9 cellular contexts compared by ENCODE assay signal in genomic region chr4:185634066-185634652, GRCh38.
DNase-seq lines count a peak whose midpoint lies in the region; ATAC-seq and TF ChIP-seq lines count a peak whose summit lies in the region.
"Had no signal": no experiment of that assay in that cellular context is flagged by ENCODE, and none has a peak within 500 bp of the region (broad histone marks: within the 10 kb centered on the region; RNA-seq: fewer than 3 reads in every experiment).

No MANE protein-coding gene starts in this region.

- H3K27ac ChIP-seq in body of pancreas (no peak overlapping the region), uterus (no peak overlapping the region)

- H3K4me3 Mint-ChIP-seq in natural killer cell, result no peak overlapping the region
- H3K4me3 Mint-ChIP-seq: activated naive CD4-positive, alpha-beta T cell treated with anti-CD3 and anti-CD28 coated beads, Interleukin-2, amount 50 U/mL, for 24 hours had no signal

- peaks cover 7% of the 10 kb centered on the region for H3K4me1 ChIP-seq in body of pancreas
- no peaks in the 10 kb centered on the region for H3K4me1 ChIP-seq in mucosa of descending colon (ENCODE audit: low read depth)
- no peaks in the 10 kb centered on the region for H3K4me1 ChIP-seq in uterus

- no peaks in the 10 kb centered on the region for H3K9me3 Mint-ChIP-seq in natural killer cell
- H3K9me3 Mint-ChIP-seq: activated naive CD4-positive, alpha-beta T cell treated with anti-CD3 and anti-CD28 coated beads, Interleukin-2, amount 50 U/mL, for 24 hours had no signal

- H3K36me3 Mint-ChIP-seq in natural killer cell, result no peaks in the 10 kb centered on the region
- H3K36me3 Mint-ChIP-seq: activated naive CD4-positive, alpha-beta T cell treated with anti-CD3 and anti-CD28 coated beads, Interleukin-2, amount 50 U/mL, for 24 hours had no signal

- no peak for TF ChIP-seq EP300 in Ishikawa (IDR thresholded peaks at IDR 0.05; ENCODE audit: borderline replicate concordance)

- DNase-seq in CMK (ENCODE audit: low read depth) (peak; percentile 9), body of pancreas (no peak), mucosa of descending colon (peak in 1 of 3 donors; percentile 36), uterus (no peak), natural killer cell (no peak)

- H3K4me1 Mint-ChIP-seq in natural killer cell, result no peaks in the 10 kb centered on the region

- H3K27me3 Mint-ChIP-seq in natural killer cell (ENCODE audit: low read depth in 2 of 2), result peaks cover 12 to 25% of the 10 kb centered on the region in 2 donors

- H3K27me3 ChIP-seq in body of pancreas, result no peaks in the 10 kb centered on the region
- H3K27me3 ChIP-seq in uterus, result peaks cover 0 to 5% of the 10 kb centered on the region in 2 donors

- H3K4me3 ChIP-seq in body of pancreas (no peak overlapping the region), mucosa of descending colon (no peak overlapping the region), uterus (no peak overlapping the region)

- H3K27ac Mint-ChIP-seq in natural killer cell, result no peak overlapping the region
- H3K27ac Mint-ChIP-seq: activated naive CD4-positive, alpha-beta T cell treated with anti-CD3 and anti-CD28 coated beads, Interleukin-2, amount 50 U/mL, for 24 hours had no signal

- peaks cover 13 to 14% of the 10 kb centered on the region in 2 donors for H3K36me3 ChIP-seq in body of pancreas (replicated peaks in 1 of 2; ENCODE audit: insufficient read depth in 1 of 2, low read depth in 2 of 2)
- no peaks in the 10 kb centered on the region for H3K36me3 ChIP-seq in mucosa of descending colon (ENCODE audit: low read depth)
- no peaks in the 10 kb centered on the region for H3K36me3 ChIP-seq in uterus

- WGBS in body of pancreas, 2 donors, result 65 to 71% methylated on average over 3 of the region's 3 CpGs

- intact Hi-C loops in body of pancreas (cut with DNase I) (loop anchor here (10.0 kb wide), 1 partner anchor 401 kb away; no protein-coding TSS in a partner anchor), mucosa of descending colon (cut with DNase I, micrococcal nuclease) (loop anchor here in 1 of 2 donors (10.0 kb wide), 1 partner anchor 391 kb away; no protein-coding TSS in a partner anchor), uterus (cut with DNase I; ENCODE audit: low total_unique reads) (no loop called here), natural killer cell (cut with micrococcal nuclease) (no loop called here)

- TF ChIP-seq CTCF in body of pancreas (IDR thresholded peaks at IDR 0.05) (peak in 6 of 7 experiments; percentile 47 to 75 (median 60)), mucosa of descending colon (IDR thresholded peaks at IDR 0.05) (peak; percentile 3), uterus (IDR thresholded peaks at IDR 0.05) (no peak), natural killer cell (IDR thresholded peaks at IDR 0.05) (no peak)

- H3K9me3 ChIP-seq in body of pancreas (peaks cover 0 to 3% (median 0%) of the 10 kb centered on the region in 3 donors), mucosa of descending colon (peaks cover 4% of the 10 kb centered on the region), uterus (peaks cover 0 to 8% of the 10 kb centered on the region in 2 donors)

- ATAC-seq in body of pancreas (no peak), mucosa of descending colon (no peak), GM18858 (IDR thresholded peaks at IDR 0.05; ENCODE audit: unreplicated experiment) (no peak), natural killer cell (no peak), HG03045 (IDR thresholded peaks at IDR 0.05; ENCODE audit: unreplicated experiment) (no peak)

- peak; percentile 54 for TF ChIP-seq RAD21 in Ishikawa (IDR thresholded peaks at IDR 0.05; ENCODE audit: low read depth)

- TF ChIP-seq POLR2A in body of pancreas (IDR thresholded peaks at IDR 0.05) (no peak), uterus (IDR thresholded peaks at IDR 0.05) (no peak)

TF ChIP-seq in Ishikawa, 13 proteins besides CTCF, POLR2A, EP300 and RAD21:
- TF ChIP-seq TCF12 (IDR thresholded peaks at IDR 0.05; ENCODE audit: low read depth) (no peak), FOXM1 (IDR thresholded peaks at IDR 0.05; ENCODE audit: borderline replicate concordance, low read depth) (no peak), NFIC (IDR thresholded peaks at IDR 0.05) (no peak), CREB1 (IDR thresholded peaks at IDR 0.05; ENCODE audit: low read depth) (no peak), USF1 (IDR thresholded peaks at IDR 0.05) (no peak), YY1 (IDR thresholded peaks at IDR 0.05; ENCODE audit: low read depth) (no peak)

Comparison
In these comparisons a context has a peak if more than half of its experiments do, and no peak if none do; other contexts are left out.
1. CTCF ChIP-seq: peak in body of pancreas (6 of 7) and mucosa of descending colon (single experiment); none in uterus (0 of 4) and natural killer cell (single experiment).